Comparison of ENCODE assay signal across 8 cellular contexts in the genomic region with DNA sequence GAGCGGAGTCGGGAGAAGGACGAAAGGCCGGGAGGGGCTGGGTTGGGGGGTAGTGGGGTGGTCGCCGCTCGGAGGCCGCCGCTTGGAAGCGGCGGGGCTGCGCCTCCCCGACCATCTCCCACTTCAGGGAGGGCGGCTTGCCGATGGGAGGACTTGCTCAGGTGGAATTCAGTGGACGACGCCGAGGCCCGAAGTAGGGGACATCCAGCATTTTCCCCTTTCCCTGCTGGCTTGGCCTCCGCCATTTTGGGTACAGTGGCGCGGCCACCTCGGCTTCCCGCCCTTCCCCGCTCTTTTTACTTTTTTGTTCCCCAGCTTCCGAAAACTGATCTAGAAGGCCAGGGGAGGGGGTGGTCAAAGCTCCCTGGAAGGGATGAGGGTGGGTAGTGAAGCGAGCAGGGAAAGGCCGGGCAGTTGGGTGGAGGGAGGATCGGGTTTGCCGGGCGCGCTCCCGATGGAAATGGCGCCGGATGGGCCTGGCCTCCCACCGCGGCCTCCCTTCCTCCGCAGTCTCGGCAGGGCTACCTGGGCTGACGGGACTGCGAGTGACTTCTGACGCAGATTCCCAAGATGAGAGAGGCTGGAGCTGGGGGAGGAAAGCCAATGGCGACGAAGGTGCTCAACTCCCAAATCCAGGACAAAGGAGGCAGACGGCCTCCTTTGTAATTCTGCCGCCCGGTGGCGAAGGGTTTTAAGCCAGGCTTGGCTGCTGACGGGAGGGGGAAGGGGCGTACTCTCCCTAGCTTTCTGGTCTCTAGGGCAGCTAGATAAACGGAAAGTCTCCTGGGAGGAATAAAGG. TPM values are rescaled to one million over a fixed set of nuclear protein-coding genes. Genes with fewer than 3 reads are reported as not detected.
DNase-seq lines count a peak whose midpoint lies in the region; ATAC-seq and TF ChIP-seq lines count a peak whose summit lies in the region.

A gene (minus strand): TSS at position 670 of the 799 bp plus-strand sequence. CDS start 26,084 bp downstream, outside the sequence.

- peak; percentile 36 for ATAC-seq in GM21723 (IDR thresholded peaks at IDR 0.05; ENCODE audit: unreplicated experiment)
- ATAC-seq in gastroesophageal sphincter = peak; percentile 22

- H3K79me2 ChIP-seq in Karpas-422 (ENCODE audit: low read length) = peaks cover 56% of the 10 kb centered on the region

- POLR2A ChIA-PET in RWPE1 (lab: Yijun Ruan, JAX; ENCODE audit: low non-redundant PET) = interaction anchor here (0.6 to 0.7 kb wide), 4 partner anchors 261 to 605 kb away, joined by 3 to 6 read pairs (median 4); no protein-coding TSS in a partner anchor

- H3K4me3 ChIP-seq in Karpas-422 (ENCODE audit: low read length) (peak within 1 kb of the TSS; percentile 88), gastroesophageal sphincter (peak within 1 kb of the TSS; percentile 81 to 91), neutrophil (ENCODE audit: low read depth in 1 of 2, low read length in 1 of 2) (peak within 1 kb of the TSS; percentile 97 to 99), subcutaneous abdominal adipose tissue (ENCODE audit: low read depth in 1 of 5, low read length in 5 of 5) (peak within 1 kb of the TSS; percentile 96 to 99 (median 98))

- 0% methylated on average over 6 of the region's 51 CpGs for WGBS in gastroesophageal sphincter (ENCODE audit: low coverage in 1 of 2), 2 donors

- H3K36me3 ChIP-seq in Karpas-422 (ENCODE audit: insufficient read depth, low read length) (peaks cover 41% of the 10 kb centered on the region; the same call in 1 of the 2 replicates), gastroesophageal sphincter (no peaks in the 10 kb centered on the region), neutrophil (no peaks in the 10 kb centered on the region), subcutaneous abdominal adipose tissue (ENCODE audit: control insufficient read depth in 5 of 5, insufficient read depth in 5 of 5, low read length in 5 of 5) (no peaks in the 10 kb centered on the region)

- peak; percentile 54 to 65 for TF ChIP-seq POLR2A in gastroesophageal sphincter (IDR thresholded peaks at IDR 0.05)

- peak within 1 kb of the TSS; percentile 88 for H3K27ac ChIP-seq in Karpas-422 (ENCODE audit: low read length)
- peak within 1 kb of the TSS; percentile 96 for H3K27ac ChIP-seq in RWPE1
- H3K27ac ChIP-seq in gastroesophageal sphincter = peak within 1 kb of the TSS; percentile 96 to 99 (median 98)
- H3K27ac ChIP-seq in neutrophil = peak within 1 kb of the TSS; percentile 99
- peak within 1 kb of the TSS; percentile 98 for H3K27ac ChIP-seq in subcutaneous abdominal adipose tissue (ENCODE audit: low read depth, low read length)

- TF ChIP-seq CTCF in RWPE1 (conservative IDR thresholded peaks at IDR 0.05; ENCODE audit: low read depth) = peak; percentile 50
- TF ChIP-seq CTCF in gastroesophageal sphincter (IDR thresholded peaks at IDR 0.05) = peak in 3 of 4 experiments; percentile 49 to 61 (median 52)
- peak; percentile 76 for TF ChIP-seq CTCF in neutrophil (IDR thresholded peaks at IDR 0.05)

- DNase-seq in DMS153 (lab: John Stamatoyannopoulos, UW) = peak; percentile 75
- DNase-seq in Karpas-422 = peak; percentile 83
- peak; percentile 66 for DNase-seq in RWPE1 (ENCODE audit: low spot score)
- DNase-seq in activated naive CD4-positive, alpha-beta T cell treated with Interleukin-2 at 50 U/mL for 16 hours = peak; percentile 64

- H4K20me1 ChIP-seq in Karpas-422 (ENCODE audit: insufficient read depth, low read depth, low read length) = peaks cover 48% of the 10 kb centered on the region

- peak within 1 kb of the TSS; percentile 94 for H3K4me2 ChIP-seq in Karpas-422 (ENCODE audit: low read depth, low read length, poor library complexity, severe bottlenecking)

- H3K9me2 ChIP-seq in Karpas-422 (replicated peaks; ENCODE audit: insufficient read depth, low read length) = no peaks in the 10 kb centered on the region

- H2AFZ ChIP-seq in Karpas-422 (ENCODE audit: low read length) = no peak within 1 kb of the TSS

- CTCF ChIA-PET in RWPE1 (lab: Yijun Ruan, JAX) = interaction anchor here (0.5 to 1.1 kb wide), 5 partner anchors 16 to 282 kb away, joined by 3 to 8 read pairs (median 3); no protein-coding TSS in a partner anchor

- peaks cover 54% of the 10 kb centered on the region for H3K4me1 ChIP-seq in Karpas-422 (ENCODE audit: low read length)
- H3K4me1 ChIP-seq in gastroesophageal sphincter = peaks cover 0 to 68% (median 15%) of the 10 kb centered on the region in 3 donors
- peaks cover 80 to 88% of the 10 kb centered on the region in 2 experiments for H3K4me1 ChIP-seq in neutrophil (ENCODE audit: control insufficient read depth in 1 of 2, insufficient read depth in 1 of 2, low read depth in 1 of 2, low read length in 1 of 2)
- peaks cover 12 to 79% (median 76%) of the 10 kb centered on the region in 5 donors for H3K4me1 ChIP-seq in subcutaneous abdominal adipose tissue (ENCODE audit: control insufficient read depth in 5 of 5, insufficient read depth in 5 of 5, low read length in 5 of 5)

- H3K27me3 ChIP-seq in Karpas-422 (ENCODE audit: low read length) = no peaks in the 10 kb centered on the region
- H3K27me3 ChIP-seq in gastroesophageal sphincter = no peaks in the 10 kb centered on the region
- H3K27me3 ChIP-seq in neutrophil = no peaks in the 10 kb centered on the region
- H3K27me3 ChIP-seq in subcutaneous abdominal adipose tissue (ENCODE audit: control insufficient read depth in 5 of 5, insufficient read depth in 4 of 5, low read length in 5 of 5) = no peaks in the 10 kb centered on the region

- H3K9ac ChIP-seq in Karpas-422 (ENCODE audit: low read length) = peak within 1 kb of the TSS; percentile 96
- H3K9ac ChIP-seq in subcutaneous abdominal adipose tissue (ENCODE audit: low read length in 5 of 5) = peak within 1 kb of the TSS; percentile 95 to 100 (median 99)

- no peak for TF ChIP-seq EP300 in gastroesophageal sphincter (IDR thresholded peaks at IDR 0.05)

- H3K9me3 ChIP-seq in Karpas-422 (ENCODE audit: low read length) = no peaks in the 10 kb centered on the region
- no peaks in the 10 kb centered on the region for H3K9me3 ChIP-seq in gastroesophageal sphincter
- H3K9me3 ChIP-seq in neutrophil = no peaks in the 10 kb centered on the region
- H3K9me3 ChIP-seq in subcutaneous abdominal adipose tissue (ENCODE audit: control insufficient read depth in 5 of 5, low read length in 5 of 5) = no peaks in the 10 kb centered on the region

RNA-seq across cellular contexts. Expression of the gene that starts here (rescaled TPM):
- total RNA-seq in Karpas-422 (2014; rRNA removed; shearing (Covaris generic); ENCODE audit: low replicate concordance) = 1.0 and 7.2 TPM in 2 replicates
- total RNA-seq in gastroesophageal sphincter = 1 to 10 TPM; 5.7 to 9.5 (median 8.0) TPM

Comparison
In these comparisons a context has a peak if more than half of its experiments do, and no peak if none do; other contexts are left out.
1. Peak in every context shown above with its lines: DNase-seq, ATAC-seq, H3K4me3 ChIP-seq and H3K27ac ChIP-seq.